Comparison of ENCODE assay signal across 1 cellular context in the genomic region with DNA sequence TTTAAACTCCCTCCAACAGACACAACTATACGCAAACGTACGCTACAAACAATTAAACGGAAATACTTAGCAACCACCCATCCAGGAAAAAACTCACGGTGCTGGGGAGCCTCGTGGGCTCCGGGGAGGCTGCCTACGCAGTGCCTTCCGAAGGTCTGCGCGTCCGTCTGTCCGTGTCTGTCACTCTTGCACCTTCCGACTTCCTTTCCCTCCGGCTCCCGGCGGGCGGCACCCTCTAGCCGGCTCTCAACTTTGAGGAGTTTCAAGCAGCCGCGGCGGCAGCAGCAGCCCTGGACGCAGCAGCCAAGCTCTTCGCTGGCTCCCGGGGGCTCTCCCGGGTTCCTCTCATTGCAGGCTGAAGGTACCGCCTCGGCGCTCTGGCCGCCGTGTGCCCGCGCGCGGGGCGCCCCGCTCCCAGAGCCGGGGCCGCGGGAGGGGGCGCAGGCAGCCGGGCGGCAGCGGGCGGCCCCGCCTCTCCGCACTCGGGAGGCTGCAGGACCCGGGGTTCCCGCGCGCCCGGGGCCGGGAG.
TF ChIP-seq lines count a peak whose summit lies in the region.

A gene with protein sequence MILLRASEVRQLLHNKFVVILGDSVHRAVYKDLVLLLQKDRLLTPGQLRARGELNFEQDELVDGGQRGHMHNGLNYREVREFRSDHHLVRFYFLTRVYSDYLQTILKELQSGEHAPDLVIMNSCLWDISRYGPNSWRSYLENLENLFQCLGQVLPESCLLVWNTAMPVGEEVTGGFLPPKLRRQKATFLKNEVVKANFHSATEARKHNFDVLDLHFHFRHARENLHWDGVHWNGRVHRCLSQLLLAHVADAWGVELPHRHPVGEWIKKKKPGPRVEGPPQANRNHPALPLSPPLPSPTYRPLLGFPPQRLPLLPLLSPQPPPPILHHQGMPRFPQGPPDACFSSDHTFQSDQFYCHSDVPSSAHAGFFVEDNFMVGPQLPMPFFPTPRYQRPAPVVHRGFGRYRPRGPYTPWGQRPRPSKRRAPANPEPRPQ (plus strand): TSS at position 257 of the 529 bp plus-strand sequence. CDS start 155,443 bp downstream, outside the sequence.

TF ChIP-seq in H1, 55 proteins besides CTCF, POLR2A, EP300 and RAD21:
- no peak for TF ChIP-seq RFX5 (IDR thresholded peaks at IDR 0.05; ENCODE audit: borderline replicate concordance, low read depth, low read length)
- no peak for TF ChIP-seq MAFK (IDR thresholded peaks at IDR 0.05; ENCODE audit: low read depth, low read length)
- TF ChIP-seq BACH1 (IDR thresholded peaks at IDR 0.05; ENCODE audit: low read length), result no peak
- TF ChIP-seq CEBPB (IDR thresholded peaks at IDR 0.05; ENCODE audit: low read depth, low read length), result no peak
- TF ChIP-seq ASH2L (IDR thresholded peaks at IDR 0.05; ENCODE audit: low read length), result peak; percentile 4
- TF ChIP-seq, protein P1, sequence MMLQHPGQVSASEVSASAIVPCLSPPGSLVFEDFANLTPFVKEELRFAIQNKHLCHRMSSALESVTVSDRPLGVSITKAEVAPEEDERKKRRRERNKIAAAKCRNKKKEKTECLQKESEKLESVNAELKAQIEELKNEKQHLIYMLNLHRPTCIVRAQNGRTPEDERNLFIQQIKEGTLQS (IDR thresholded peaks at IDR 0.05; ENCODE audit: insufficient read depth, low read depth, low read length), result no peak
- TF ChIP-seq SUZ12 (IDR thresholded peaks at IDR 0.05; ENCODE audit: low read length), result no peak
